In the genomic region with DNA sequence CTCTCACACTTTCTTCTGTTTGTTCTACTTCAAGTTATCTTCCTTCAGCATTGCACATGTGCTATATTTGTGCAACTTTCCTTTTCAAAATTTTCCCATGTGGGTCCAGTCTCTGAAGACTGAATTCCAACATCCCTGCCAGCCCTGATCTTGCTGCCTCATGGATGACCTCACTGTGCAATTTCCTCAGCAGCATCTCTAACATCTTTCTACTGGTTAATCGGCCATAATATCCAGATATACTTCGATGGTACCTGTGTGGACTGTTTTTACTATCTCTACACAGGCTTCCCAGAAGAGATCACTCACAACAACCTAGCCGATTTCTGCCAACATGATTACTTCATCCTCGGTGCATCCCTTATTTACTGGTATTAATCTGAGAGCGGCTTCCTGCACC, we compare ENCODE assay signal across 16 cellular contexts. TPM values are rescaled to one million over a fixed set of nuclear protein-coding genes. Genes with fewer than 3 reads are reported as not detected.
DNase-seq lines count a peak whose midpoint lies in the region; ATAC-seq and TF ChIP-seq lines count a peak whose summit lies in the region.
"Had no signal": no experiment of that assay in that cellular context is flagged by ENCODE, and none has a peak within 500 bp of the region (broad histone marks: within the 10 kb centered on the region; RNA-seq: fewer than 3 reads in every experiment).

No MANE protein-coding gene starts in this region.

- POLR2A ChIA-PET in HCT116 (lab: Charles Lee) = no interaction called here
- POLR2A ChIA-PET in Panc1 (lab: Charles Lee) = no interaction called here

- H3K4me3 ChIP-seq in HCT116 (replicated peaks in 1 of 2; ENCODE audit: low read depth in 1 of 2, low read length in 2 of 2) = peak overlapping the region; percentile 44 to 60
- H3K4me3 ChIP-seq in Panc1 (ENCODE audit: low read depth in 2 of 2, low read length in 2 of 2) = peak overlapping the region; percentile 58 to 84
- H3K4me3 ChIP-seq: lung, stomach had no signal

- RAD21 ChIA-PET in HCT116 (lab: Charles Lee; ENCODE audit: low non-redundant PET in 1 of 2, low total read pairs in 2 of 2, uncharacterized antibody in 2 of 2, unreplicated experiment in 2 of 2) = no interaction called here

- peak; percentile 27 for DNase-seq in COR-L47 (lab: John Stamatoyannopoulos, UW)
- DNase-seq in HCT116 (ENCODE audit: low read depth, low spot score) = no peak
- no peak for DNase-seq in Panc1 (ENCODE audit: low read depth, low spot score)
- no peak for DNase-seq in left lobe of liver (ENCODE audit: low spot score)
- DNase-seq in left colon = no peak
- DNase-seq in activated T-cell treated with anti-CD3 and anti-CD28 coated beads, Interleukin-2, amount 50 U/mL, for 48 hours = no peak
- DNase-seq in HCEC 1CT = no peak
- DNase-seq: activated naive CD8-positive, alpha-beta T cell treated with anti-CD3 and anti-CD28 coated beads, Interleukin-2, amount 50 U/mL, for 24 hours; CD4-positive, alpha-beta memory T cell; NCI-H1105; NCI-H526 treated with DMSO at 0.1 percent for 48 hours; stomach; WERI-Rb-1 had no signal

- H3K27ac ChIP-seq in HCT116 (ENCODE audit: low read depth, low read length) = no peak overlapping the region
- H3K27ac ChIP-seq in Panc1 (ENCODE audit: low read length) = peak overlapping the region; percentile 74
- H3K27ac ChIP-seq: stomach, WERI-Rb-1 had no signal

- TF ChIP-seq POLR2A in HCT116 (IDR thresholded peaks at IDR 0.05; ENCODE audit: borderline replicate concordance, extremely low read depth, insufficient read depth, insufficient read length) = no peak

- H3K36me3 ChIP-seq in HCT116 (ENCODE audit: control insufficient read depth in 1 of 2, insufficient read depth in 2 of 2, low read length in 2 of 2) = no peaks in the 10 kb centered on the region
- no peaks in the 10 kb centered on the region for H3K36me3 ChIP-seq in Panc1 (ENCODE audit: control insufficient read depth, insufficient read depth, low read length)
- H3K36me3 ChIP-seq: stomach, WERI-Rb-1 had no signal

- intact Hi-C loops in HCT116 (cut with micrococcal nuclease) (no loop called here), Panc1 (cut with micrococcal nuclease; ENCODE audit: unreplicated experiment) (no loop called here), left colon (cut with DNase I, micrococcal nuclease) (no loop called here)

- peak overlapping the region; percentile 46 for H3K9ac ChIP-seq in HCT116 (ENCODE audit: low read length)

- no peak for TF ChIP-seq RAD21 in HCT116 (IDR thresholded peaks at IDR 0.05; ENCODE audit: low read depth)

- BruUV-seq in HCT116 (replicated peaks; lab: Mats Ljungman, UMichigan) = no TSS peak
- no TSS peak for BruUV-seq in Panc1 (replicated peaks; lab: Mats Ljungman, UMichigan)

- in situ Hi-C loops in Panc1 (cut with HindIII; ENCODE audit: low pct_unique_long_range_greater_than_20kb, low sequenced_read_pairs) = no loop called here

- peak overlapping the region; percentile 79 for H3K4me2 ChIP-seq in HCT116 (ENCODE audit: low read length)

- H3K4me1 ChIP-seq in HCT116 (ENCODE audit: control insufficient read depth in 1 of 2, insufficient read depth in 2 of 2, low read length in 2 of 2) (peaks cover 5 to 20% of the 10 kb centered on the region in 2 experiments; a peak in 3 of 4 replicates), Panc1 (ENCODE audit: control insufficient read depth, insufficient read depth, low read length) (no peaks in the 10 kb centered on the region; the same call in 1 of the 2 replicates)
- H3K4me1 ChIP-seq: stomach had no signal

- H4K20me1 ChIP-seq in HCT116 (ENCODE audit: insufficient read depth) = no peaks in the 10 kb centered on the region

- H3K9me3 ChIP-seq in HCT116 (ENCODE audit: control insufficient read depth in 1 of 2, insufficient read depth in 1 of 2, low read depth in 1 of 2, low read length in 2 of 2) (no peaks in the 10 kb centered on the region), Panc1 (ENCODE audit: control insufficient read depth, insufficient read depth, low read depth, low read length) (no peaks in the 10 kb centered on the region)
- H3K9me3 ChIP-seq: stomach had no signal

- H2AFZ ChIP-seq in HCT116 (ENCODE audit: low read depth, low read length, poor library complexity, severe bottlenecking) = peak overlapping the region; percentile 100

- no peaks in the 10 kb centered on the region for H3K79me2 ChIP-seq in HCT116 (ENCODE audit: insufficient read depth, low read length)

- H3K27me3 ChIP-seq in HCT116 (ENCODE audit: insufficient read depth, low read length) = no peaks in the 10 kb centered on the region
- no peaks in the 10 kb centered on the region for H3K27me3 ChIP-seq in Panc1 (ENCODE audit: control insufficient read depth, insufficient read depth, low read length)
- H3K27me3 ChIP-seq: stomach had no signal

- no peak for TF ChIP-seq CTCF in HCT116 (IDR thresholded peaks at IDR 0.05 in 2 of 3, conservative IDR thresholded peaks at IDR 0.05 in 1 of 3; ENCODE audit: borderline replicate concordance in 1 of 3, insufficient read depth in 1 of 3, low read depth in 2 of 3, low read length in 2 of 3)
- TF ChIP-seq CTCF in Panc1 (IDR thresholded peaks at IDR 0.05) = no peak

- CTCF ChIA-PET in HCT116 (lab: Charles Lee) (no interaction called here), Panc1 (lab: Charles Lee) (no interaction called here)

- no peaks in the 10 kb centered on the region for H3K9me2 ChIP-seq in HCT116 (ENCODE audit: insufficient read depth)

- peak; percentile 52 for ATAC-seq in HCT116
- ATAC-seq in Panc1 = peak; percentile 30; the same call in 1 of the 2 replicates
- ATAC-seq in left lobe of liver = peak; percentile 63
- ATAC-seq in left colon = no peak
- no peak for ATAC-seq in HG02852 (IDR thresholded peaks at IDR 0.05; ENCODE audit: unreplicated experiment)
- ATAC-seq: activated naive CD8-positive, alpha-beta T cell treated with anti-CD3 and anti-CD28 coated beads, Interleukin-2, amount 50 U/mL, for 24 hours; esophagus mucosa had no signal

TF ChIP-seq in HCT116, 20 proteins besides CTCF, POLR2A, EP300 and RAD21:
- TF ChIP-seq EZH2 (IDR thresholded peaks at IDR 0.05) (no peak), SRF (IDR thresholded peaks at IDR 0.05; ENCODE audit: low read depth) (no peak), CBX3 (IDR thresholded peaks at IDR 0.05; ENCODE audit: low read depth) (no peak), ZBTB33 (IDR thresholded peaks at IDR 0.05; ENCODE audit: extremely low read depth, insufficient replicate concordance, low read length) (no peak), TCF7L2 (IDR thresholded peaks at IDR 0.05; ENCODE audit: borderline replicate concordance, extremely low read depth, insufficient read depth, insufficient read length) (no peak), SP1 (IDR thresholded peaks at IDR 0.05; ENCODE audit: low read depth) (no peak)

RNA-seq across cellular contexts. Expression of gene GPM6A, which starts 41.5 kb away (rescaled TPM):
- 3.0 TPM for total RNA-seq in HCT116 (2021; ENCODE audit: unreplicated experiment)
- polyA plus RNA-seq in HCT116 (2012) = 0.84 and 1.2 TPM in 2 replicates
- 0.05 TPM for total RNA-seq in Panc1 (2021; ENCODE audit: unreplicated experiment)
- polyA plus RNA-seq in Panc1 (2012; ENCODE audit: insufficient read length) = not detected
- 4.4 TPM for total RNA-seq in left lobe of liver
- 10 to 100 TPM in 1 of 2 donors, under 1 TPM in 1; 0.73 to 10.5 TPM for total RNA-seq in left colon
- total RNA-seq: CD4-positive, alpha-beta memory T cell had no signal

Comparison
In these comparisons a context has a peak if more than half of its experiments do, and no peak if none do; other contexts are left out.
1. ATAC-seq: peak in HCT116 (single experiment), Panc1 (single experiment) and left lobe of liver (single experiment); none in left colon (single experiment) and HG02852 (single experiment).